ENCODE assay signal across 7 cellular contexts in the genomic region with DNA sequence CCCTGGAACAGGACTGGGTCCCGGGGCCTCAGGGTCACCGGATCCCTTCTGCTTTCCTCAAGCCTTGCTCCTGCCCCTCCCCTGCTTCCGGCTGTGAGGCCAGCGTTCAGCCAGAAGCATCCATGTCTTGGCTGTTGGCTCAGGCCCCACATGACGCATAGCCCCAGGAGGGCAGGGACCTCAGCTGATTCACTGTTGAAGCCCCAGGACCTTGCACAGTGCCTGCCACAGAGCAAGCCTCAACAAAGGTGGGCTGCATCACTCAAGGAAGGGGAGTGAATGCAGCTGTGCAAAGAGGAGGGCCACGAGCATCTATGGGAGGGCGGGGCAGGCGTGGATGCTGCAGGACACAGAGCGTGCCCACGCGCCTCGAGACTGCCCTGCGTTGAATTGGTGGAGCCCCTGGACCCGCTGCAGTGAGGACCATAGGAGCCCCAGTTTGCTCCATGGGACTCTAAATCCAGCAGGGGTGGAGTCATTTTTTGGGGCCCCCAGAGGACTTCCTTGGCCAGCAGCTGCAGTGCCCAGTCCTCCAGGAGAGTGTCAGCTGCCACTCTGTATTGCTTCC. TPM values are rescaled to one million over a fixed set of nuclear protein-coding genes. Genes with fewer than 3 reads are reported as not detected.
A peak's percentile ranks its signal among the peaks of the same experiment; 100 is the strongest.
DNase-seq lines count a peak whose midpoint lies in the region; TF ChIP-seq lines count a peak whose summit lies in the region.

No MANE protein-coding gene starts in this region.

- H3K27me3 ChIP-seq in SJSA1 (replicated peaks), result no peaks in the 10 kb centered on the region

- no peak for TF ChIP-seq CTCF in fibroblast of villous mesenchyme (IDR thresholded peaks at IDR 0.05; ENCODE audit: insufficient read depth, low read depth, low read length)

- peak; percentile 99 for DNase-seq in H4 (ENCODE audit: low spot score)
- peak; percentile 98 to 99 for DNase-seq in SJSA1 (ENCODE audit: low read depth in 1 of 2, low spot score in 2 of 2)
- DNase-seq in fibroblast of villous mesenchyme (ENCODE audit: low read depth), result peak; percentile 94
- DNase-seq in pulmonary artery endothelial cell (ENCODE audit: low read depth, low spot score), result peak; percentile 58
- DNase-seq in NCI-H1694 (lab: John Stamatoyannopoulos, UW), result no peak
- no peak for DNase-seq in stimulated activated naive CD4-positive, alpha-beta T cell treated with Interleukin-2 at 50 U/mL for 16 hours (lab: John Stamatoyannopoulos, UW)
- no peak for DNase-seq in GDM1 (lab: John Stamatoyannopoulos, UW)

- H3K4me3 ChIP-seq in SJSA1 (peak overlapping the region; percentile 29), fibroblast of villous mesenchyme (ENCODE audit: low read depth, low read length) (peak overlapping the region; percentile 26)

- H3K9me3 ChIP-seq in SJSA1 (replicated peaks), result peaks cover 9% of the 10 kb centered on the region

- no peaks in the 10 kb centered on the region for H3K36me3 ChIP-seq in SJSA1

- H3K4me1 ChIP-seq in SJSA1 (replicated peaks), result peaks cover 34% of the 10 kb centered on the region

- H3K27ac ChIP-seq in SJSA1, result peak overlapping the region; percentile 88

RNA-seq across cellular contexts. Expression of a gene that starts 28.2 kb away (rescaled TPM):
- 106 and 129 TPM in 2 replicates for total RNA-seq in H4 (2014; rRNA removed; shearing (Covaris generic))
- 142 and 195 TPM in 2 replicates for total RNA-seq in SJSA1 (2014; rRNA removed; shearing (Covaris generic))
- 207 and 266 TPM in 2 replicates for total RNA-seq in fibroblast of villous mesenchyme
- 77.7 and 101 TPM in 2 replicates for total RNA-seq in pulmonary artery endothelial cell

RNA-seq across cellular contexts. Expression of a gene that starts 32.7 kb away (rescaled TPM):
- 0.17 TPM in 1 of 2 replicates, not detected in the other for total RNA-seq in H4 (2014; rRNA removed; shearing (Covaris generic))
- total RNA-seq in SJSA1 (2014; rRNA removed; shearing (Covaris generic)), result not detected in 2 replicates
- total RNA-seq in fibroblast of villous mesenchyme (not detected in 2 replicates), pulmonary artery endothelial cell (not detected in 2 replicates)

RNA-seq across cellular contexts. Expression of a gene that starts 58.7 kb away (rescaled TPM):
- 0.49 and 1.6 TPM in 2 replicates for total RNA-seq in H4 (2014; rRNA removed; shearing (Covaris generic))
- 0.13 TPM in 1 of 2 replicates, not detected in the other for total RNA-seq in SJSA1 (2014; rRNA removed; shearing (Covaris generic))
- total RNA-seq in fibroblast of villous mesenchyme (not detected in 2 replicates), pulmonary artery endothelial cell (not detected in 2 replicates)

Comparison
In these comparisons a context has a peak if more than half of its experiments do, and no peak if none do; other contexts are left out.
1. DNase-seq: peak in H4 (single experiment), SJSA1 (2 of 2), fibroblast of villous mesenchyme (single experiment) and pulmonary artery endothelial cell (single experiment); none in NCI-H1694 (single experiment), stimulated activated naive CD4-positive, alpha-beta T cell treated with Interleukin-2 at 50 U/mL for 16 hours (single experiment) and GDM1 (single experiment).